In genomic region chr3:142028174-142028833, GRCh38 we compare ENCODE assay signal across 8 cellular contexts.
DNase-seq lines count a peak whose midpoint lies in the region; ATAC-seq and TF ChIP-seq lines count a peak whose summit lies in the region.

No MANE protein-coding gene starts in this region.

- H3K9me3 ChIP-seq in RWPE2 (ENCODE audit: severe bottlenecking): no peaks in the 10 kb centered on the region

- no peaks in the 10 kb centered on the region for H3K27me3 ChIP-seq in RWPE2 (ENCODE audit: insufficient read depth, poor library complexity, severe bottlenecking)

- no peaks in the 10 kb centered on the region for H3K36me3 ChIP-seq in RWPE2 (ENCODE audit: low read depth)

- TF ChIP-seq CTCF in RWPE2 (IDR thresholded peaks at IDR 0.05; ENCODE audit: poor library complexity, severe bottlenecking) (no peak), coronary artery (IDR thresholded peaks at IDR 0.05) (no peak)

- ATAC-seq in GM19035 (IDR thresholded peaks at IDR 0.05; ENCODE audit: unreplicated experiment) (peak; percentile 77), RWPE2 (ENCODE audit: low read depth) (peak; percentile 82), left lobe of liver (peak; percentile 85)

- H3K4me3 ChIP-seq in RWPE2 (ENCODE audit: severe bottlenecking): peak overlapping the region; percentile 25
- H3K4me3 ChIP-seq in coronary artery: peak overlapping the region; percentile 66

- peak overlapping the region; percentile 26 for H3K27ac ChIP-seq in RWPE2 (ENCODE audit: poor library complexity, severe bottlenecking)
- H3K27ac ChIP-seq in coronary artery: no peak overlapping the region

- peaks cover 17% of the 10 kb centered on the region for H3K4me1 ChIP-seq in RWPE2 (ENCODE audit: insufficient read depth, poor library complexity, severe bottlenecking)

- DNase-seq in COLO829 (ENCODE audit: low spot score) (peak; percentile 39), HK-2 (ENCODE audit: unreplicated experiment) (peak; percentile 3), RWPE2 (ENCODE audit: low spot score) (no peak), coronary artery (ENCODE audit: low spot score) (no peak), left lobe of liver (ENCODE audit: low spot score) (no peak), stromal cell of bone marrow (ENCODE audit: low read depth) (peak; percentile 67), UCSD-AML1 (lab: John Stamatoyannopoulos, UW; ENCODE audit: unreplicated experiment) (no peak)

Comparison
In these comparisons a context has a peak if more than half of its experiments do, and no peak if none do; other contexts are left out.
1. DNase-seq: peak in COLO829 (single experiment), HK-2 (single experiment) and stromal cell of bone marrow (single experiment); none in RWPE2 (single experiment), coronary artery (single experiment), left lobe of liver (single experiment) and UCSD-AML1 (single experiment).
2. Peak in every context shown above with its lines, with median percentiles within 50 percentile points of each other: ATAC-seq.